22 cellular contexts compared by ENCODE assay signal in the genomic region with DNA sequence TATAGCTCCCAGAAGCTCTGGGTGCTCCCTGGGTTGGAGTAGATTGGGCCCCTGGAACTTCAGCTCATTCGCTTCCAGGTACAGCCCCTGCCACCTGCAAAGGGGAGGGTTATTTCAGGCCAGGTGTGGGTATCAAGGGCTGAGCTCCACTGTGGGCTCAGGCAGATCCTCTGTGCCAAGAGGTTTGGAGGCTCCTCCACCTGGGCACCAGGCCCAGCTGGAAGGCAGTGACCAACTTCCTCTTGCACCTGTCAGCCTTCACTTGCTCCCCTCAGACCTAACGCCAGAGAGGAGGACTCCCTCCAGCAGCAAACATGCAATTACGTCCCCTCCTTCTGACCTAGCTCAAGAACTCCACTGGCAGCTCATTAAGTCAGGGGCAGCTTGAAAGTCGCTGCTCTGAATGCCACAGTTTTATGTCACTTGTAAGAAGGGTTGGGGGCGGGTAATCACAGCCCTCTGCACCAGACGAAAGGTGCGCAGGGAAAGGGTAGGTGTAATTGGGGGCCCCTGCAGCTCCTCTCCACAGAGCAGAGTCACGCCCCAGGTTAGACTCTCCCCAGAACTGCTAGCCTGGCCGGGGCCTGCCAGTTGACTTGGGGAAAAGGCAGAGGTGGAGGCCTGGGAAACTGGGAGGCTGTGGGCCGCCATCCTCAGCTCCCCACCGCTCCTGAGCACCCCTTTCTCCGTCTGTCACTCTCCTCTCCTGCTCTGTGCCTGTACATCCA.
DNase-seq lines count a peak whose midpoint lies in the region; ATAC-seq and TF ChIP-seq lines count a peak whose summit lies in the region.
"Had no signal": no experiment of that assay in that cellular context is flagged by ENCODE, and none has a peak within 500 bp of the region (broad histone marks: within the 10 kb centered on the region; RNA-seq: fewer than 3 reads in every experiment).

No MANE protein-coding gene starts in this region.

- no peak for TF ChIP-seq POLR2A in esophagus squamous epithelium (IDR thresholded peaks at IDR 0.05)

- no peaks in the 10 kb centered on the region for H3K9me2 ChIP-seq in PC-9 (ENCODE audit: insufficient read depth)

- peak overlapping the region; percentile 94 for H3K27ac ChIP-seq in PC-9
- H3K27ac ChIP-seq in esophagus squamous epithelium: peak overlapping the region; percentile 49 to 92 (median 88)
- no peak overlapping the region for H3K27ac ChIP-seq in upper lobe of right lung
- H3K27ac ChIP-seq: HL-60 had no signal

- ATAC-seq in left cardiac atrium: no peak
- ATAC-seq in upper lobe of right lung: no peak
- ATAC-seq in GM18517 (IDR thresholded peaks at IDR 0.05; ENCODE audit: unreplicated experiment): no peak
- ATAC-seq: CD8-positive, alpha-beta T cell; WTC11 had no signal

- peaks cover 74% of the 10 kb centered on the region for H3K4me1 ChIP-seq in PC-9 (replicated peaks; ENCODE audit: insufficient read depth)
- H3K4me1 ChIP-seq in esophagus squamous epithelium: peaks cover 17 to 68% (median 28%) of the 10 kb centered on the region in 3 donors
- no peaks in the 10 kb centered on the region for H3K4me1 ChIP-seq in upper lobe of right lung

- TF ChIP-seq CTCF in PC-9 (conservative IDR thresholded peaks at IDR 0.05) (no peak), esophagus squamous epithelium (IDR thresholded peaks at IDR 0.05) (no peak), upper lobe of right lung (IDR thresholded peaks at IDR 0.05) (no peak)

- CTCF ChIA-PET in PC-9 (lab: Charles Lee): interaction anchor here (1.5 kb wide), 1 partner anchor 20 kb away, joined by 22 read pairs; no protein-coding TSS in a partner anchor

- no peaks in the 10 kb centered on the region for H3K27me3 ChIP-seq in PC-9 (ENCODE audit: insufficient read depth, low read depth)
- H3K27me3 ChIP-seq in esophagus squamous epithelium: no peaks in the 10 kb centered on the region
- no peaks in the 10 kb centered on the region for H3K27me3 ChIP-seq in upper lobe of right lung

- intact Hi-C loops in cardiac septum (cut with DNase I): no loop called here
- intact Hi-C loops in left cardiac atrium (cut with DNase I): no loop called here
- intact Hi-C loops in PC-9 (cut with micrococcal nuclease; ENCODE audit: unreplicated experiment): no loop called here
- intact Hi-C loops in esophagus squamous epithelium (cut with DNase I): no loop called here
- intact Hi-C loops in upper lobe of right lung (cut with DNase I): no loop called here

- peak; percentile 63 for DNase-seq in cardiac septum (ENCODE audit: low spot score)
- DNase-seq in left cardiac atrium: no peak
- DNase-seq in PC-9: peak in 1 of 2 experiments; percentile 41
- DNase-seq in esophagus squamous epithelium (lab: John Stamatoyannopoulos, UW): no peak
- DNase-seq in upper lobe of right lung: peak; percentile 42
- DNase-seq in SHP77 (lab: John Stamatoyannopoulos, UW): no peak
- no peak for DNase-seq in stimulated activated CD4-positive, alpha-beta T cell treated with anti-CD3 and anti-CD28 coated beads, Interleukin-4, amount 100 ng/mL, for 1 hour
- DNase-seq: 8988T; activated CD4-positive, alpha-beta T cell treated with anti-CD3 and anti-CD28 coated beads, Interleukin-2, amount 50 U/mL, for 4 hours; activated CD8-positive, alpha-beta memory T cell treated with anti-CD3 and anti-CD28 coated beads, Interleukin-2, amount 50 U/mL, for 4 hours; AML-193; aorta; CD8-positive, alpha-beta T cell; glutamatergic neuron; H7; kidney glomerular epithelial cell; NCI-H2081 treated with DMSO at 0.1 percent for 48 hours; NCI-H524 treated with DMSO at 0.1 percent for 48 hours; T-helper 9 cell had no signal

- H3F3A ChIP-seq in PC-9 (ENCODE audit: insufficient read depth, low read depth): peaks cover 56% of the 10 kb centered on the region

- POLR2A ChIA-PET in PC-9 (lab: Charles Lee; ENCODE audit: unreplicated experiment): interaction anchor here (1.4 kb wide), 1 partner anchor 45 kb away, joined by 17 read pairs; no protein-coding TSS in a partner anchor

- H4K20me1 ChIP-seq in PC-9 (ENCODE audit: insufficient read depth): no peaks in the 10 kb centered on the region

- 72 to 78% methylated on average over 9 to 12 of the region's 12 CpGs for WGBS in esophagus squamous epithelium, 2 donors

- H3K4me3 ChIP-seq in PC-9: no peak overlapping the region
- H3K4me3 ChIP-seq in esophagus squamous epithelium: no peak overlapping the region
- no peak overlapping the region for H3K4me3 ChIP-seq in upper lobe of right lung

- H3K9me3 ChIP-seq in PC-9 (ENCODE audit: insufficient read depth, low read depth) (peaks cover 6% of the 10 kb centered on the region; the same call in 1 of the 2 replicates), esophagus squamous epithelium (no peaks in the 10 kb centered on the region), upper lobe of right lung (no peaks in the 10 kb centered on the region)

- H3K36me3 ChIP-seq in PC-9 (ENCODE audit: low read depth) (no peaks in the 10 kb centered on the region), esophagus squamous epithelium (no peaks in the 10 kb centered on the region), upper lobe of right lung (no peaks in the 10 kb centered on the region)

- H3K79me2 ChIP-seq in PC-9 (ENCODE audit: low read depth): peaks cover 11% of the 10 kb centered on the region; the same call in 1 of the 2 replicates

- H2AFZ ChIP-seq in PC-9: no peak overlapping the region

- BruUV-seq in PC-9 (replicated peaks; lab: Mats Ljungman, UMichigan): no TSS peak

- H3K4me2 ChIP-seq in PC-9: peak overlapping the region; percentile 73

Comparison
In these comparisons a context has a peak if more than half of its experiments do, and no peak if none do; other contexts are left out.
1. DNase-seq: peak in cardiac septum (single experiment) and upper lobe of right lung (single experiment); none in left cardiac atrium (single experiment), esophagus squamous epithelium (single experiment), SHP77 (0 of 2) and stimulated activated CD4-positive, alpha-beta T cell treated with anti-CD3 and anti-CD28 coated beads, Interleukin-4, amount 100 ng/mL, for 1 hour (single experiment).